23 cellular contexts compared by ENCODE assay signal in genomic region chr1:172468296-172468695, GRCh38. TPM values are rescaled to one million over a fixed set of nuclear protein-coding genes. Genes with fewer than 3 reads are reported as not detected.
DNase-seq lines count a peak whose midpoint lies in the region; ATAC-seq, FAIRE-seq and TF ChIP-seq lines count a peak whose summit lies in the region.
"Had no signal": no experiment of that assay in that cellular context is flagged by ENCODE, and none has a peak within 500 bp of the region (broad histone marks: within the 10 kb centered on the region; RNA-seq: fewer than 3 reads in every experiment).

No MANE protein-coding gene starts in this region.

- H4K8ac ChIP-seq in H9 (replicated peaks; ENCODE audit: insufficient read length, low read depth, low read length): no peak overlapping the region

- no peak overlapping the region for H2BK20ac ChIP-seq in H9 (ENCODE audit: low read depth, low read length, poor library complexity, severe bottlenecking)

- H3K27ac Mint-ChIP-seq in H9: no peak overlapping the region
- H3K27ac Mint-ChIP-seq in neural progenitor cell: no peak overlapping the region
- no peak overlapping the region for H3K27ac Mint-ChIP-seq in natural killer cell
- H3K27ac Mint-ChIP-seq: CD4-positive, CD25-positive, alpha-beta regulatory T cell; CD8-positive, alpha-beta memory T cell; GM23338; HFFc6; IgD-negative memory B cell had no signal

- H3K79me1 ChIP-seq in H9 (ENCODE audit: insufficient read depth, low read depth, low read length, poor library complexity, severe bottlenecking): no peaks in the 10 kb centered on the region

- no peak for TF ChIP-seq CTCF in A549 (IDR thresholded peaks at IDR 0.05)
- no peak for TF ChIP-seq CTCF in H9 (conservative IDR thresholded peaks at IDR 0.05)
- no peak for TF ChIP-seq CTCF in hepatocyte (IDR thresholded peaks at IDR 0.05; ENCODE audit: poor library complexity)
- TF ChIP-seq CTCF in neural progenitor cell (IDR thresholded peaks at IDR 0.05): no peak
- no peak for TF ChIP-seq CTCF in natural killer cell (IDR thresholded peaks at IDR 0.05)
- no peak for TF ChIP-seq CTCF in psoas muscle (IDR thresholded peaks at IDR 0.05)

- CTCF ChIA-PET in A549 (lab: Yijun Ruan, JAX): interaction anchor here (0.8 to 2.7 kb wide), 4 partner anchors 10 to 24 kb away, joined by 3 to 10 read pairs (median 4); no protein-coding TSS in a partner anchor

- H3K27me3 Mint-ChIP-seq in H9 (ENCODE audit: low read depth): no peaks in the 10 kb centered on the region
- H3K27me3 Mint-ChIP-seq in neural progenitor cell (ENCODE audit: insufficient read depth, low read depth): peaks cover 4% of the 10 kb centered on the region
- H3K27me3 Mint-ChIP-seq in natural killer cell (ENCODE audit: low read depth in 2 of 2): peaks cover 11 to 14% of the 10 kb centered on the region in 2 donors

- no peak for FAIRE-seq in A549 (lab: Jason Lieb, UNC)
- FAIRE-seq: D721Med, GM12892, GM18507, H54, HTR-8/SVneo had no signal

- intact Hi-C loops in natural killer cell (cut with micrococcal nuclease): no loop called here
- intact Hi-C loops in psoas muscle (cut with DNase I): no loop called here

- H3K4ac ChIP-seq in H9 (ENCODE audit: low read depth, low read length): no peak overlapping the region

- H3K79me2 ChIP-seq in H9 (ENCODE audit: insufficient read depth, low read length) (no peaks in the 10 kb centered on the region), hepatocyte (no peaks in the 10 kb centered on the region), neural progenitor cell (ENCODE audit: low read depth) (no peaks in the 10 kb centered on the region)

- TF ChIP-seq RAD21 in A549 (conservative IDR thresholded peaks at IDR 0.05 in 1 of 2, IDR thresholded peaks at IDR 0.05 in 1 of 2): no peak

- peak overlapping the region; percentile 76 to 78 for H3K27ac ChIP-seq in A549
- H3K27ac ChIP-seq in H9 (ENCODE audit: insufficient read length, low read depth, low read length): no peak overlapping the region
- peak overlapping the region; percentile 67 for H3K27ac ChIP-seq in hepatocyte
- H3K27ac ChIP-seq in neural progenitor cell: peak overlapping the region; percentile 31
- H3K27ac ChIP-seq in psoas muscle: no peak overlapping the region

- no peak for TF ChIP-seq EP300 in A549 (IDR thresholded peaks at IDR 0.05)

- H3K4me3 Mint-ChIP-seq in H9 (no peak overlapping the region), neural progenitor cell (no peak overlapping the region), natural killer cell (no peak overlapping the region)
- H3K4me3 Mint-ChIP-seq: CD4-positive, CD25-positive, alpha-beta regulatory T cell; CD8-positive, alpha-beta memory T cell; GM23338; HFFc6; IgD-negative memory B cell had no signal

- no peaks in the 10 kb centered on the region for H3K36me3 ChIP-seq in hepatocyte (replicated peaks; ENCODE audit: insufficient read depth, low read depth)
- no peaks in the 10 kb centered on the region for H3K36me3 ChIP-seq in neural progenitor cell
- H3K36me3 ChIP-seq in psoas muscle (ENCODE audit: insufficient read depth in 1 of 2, low read depth in 1 of 2): no peaks in the 10 kb centered on the region
- H3K36me3 ChIP-seq: BE2C had no signal

- H3F3A ChIP-seq in neural progenitor cell (ENCODE audit: low read depth): no peaks in the 10 kb centered on the region

- no peak overlapping the region for H2AK5ac ChIP-seq in H9 (ENCODE audit: insufficient read length, low read length)

- POLR2A ChIA-PET in A549 (lab: Yijun Ruan, JAX): interaction anchor here (0.8 kb wide), 1 partner anchor 65 kb away, joined by 3 read pairs; the partner anchor contains the start of gene SUCO

- no peaks in the 10 kb centered on the region for H3K9me2 ChIP-seq in hepatocyte (replicated peaks; ENCODE audit: insufficient read depth)

- no peak overlapping the region for H2AFZ ChIP-seq in H9 (ENCODE audit: low read length)
- H2AFZ ChIP-seq in hepatocyte: no peak overlapping the region
- H2AFZ ChIP-seq in neural progenitor cell (replicated peaks): no peak overlapping the region
- H2AFZ ChIP-seq: GM23338 had no signal

- H3K56ac ChIP-seq in H9 (ENCODE audit: insufficient read length, low read depth, low read length): no peak overlapping the region

- H2BK5ac ChIP-seq in H9 (ENCODE audit: insufficient read length, low read length): no peak overlapping the region

- no peak overlapping the region for H3K23ac ChIP-seq in H9 (ENCODE audit: insufficient read length, low read depth, low read length)

- H3K9me3 Mint-ChIP-seq in H9: no peaks in the 10 kb centered on the region
- H3K9me3 Mint-ChIP-seq in neural progenitor cell: no peaks in the 10 kb centered on the region
- no peaks in the 10 kb centered on the region for H3K9me3 Mint-ChIP-seq in natural killer cell
- H3K9me3 Mint-ChIP-seq: CD8-positive, alpha-beta memory T cell; GM23338; HFFc6 had no signal

- peak overlapping the region; percentile 48; the same call in 1 of the 2 replicates for H2BK15ac ChIP-seq in H9 (ENCODE audit: low read depth, low read length)

- H3K18ac ChIP-seq in H9 (ENCODE audit: insufficient read length, low read depth, low read length): no peak overlapping the region

- no peaks in the 10 kb centered on the region for H3K9me3 ChIP-seq in A549
- H3K9me3 ChIP-seq in H9 (ENCODE audit: control insufficient read depth, low read depth, low read length): no peaks in the 10 kb centered on the region
- no peaks in the 10 kb centered on the region for H3K9me3 ChIP-seq in hepatocyte (ENCODE audit: low read depth)
- H3K9me3 ChIP-seq in neural progenitor cell (ENCODE audit: low read depth): no peaks in the 10 kb centered on the region
- H3K9me3 ChIP-seq in psoas muscle: no peaks in the 10 kb centered on the region
- H3K9me3 ChIP-seq: BE2C had no signal

- no peak for ATAC-seq in A549
- no peak for ATAC-seq in natural killer cell
- no peak for ATAC-seq in psoas muscle
- ATAC-seq: GM23338, HCT116 had no signal

- no peaks in the 10 kb centered on the region for H3K23me2 ChIP-seq in H9 (ENCODE audit: insufficient read length, low read depth, low read length, poor library complexity, severe bottlenecking)

- H3K27me3 ChIP-seq in H9 (ENCODE audit: insufficient read depth, low read length) (no peaks in the 10 kb centered on the region), hepatocyte (no peaks in the 10 kb centered on the region), neural progenitor cell (no peaks in the 10 kb centered on the region), psoas muscle (ENCODE audit: insufficient read depth in 3 of 3, low read length in 2 of 3) (no peaks in the 10 kb centered on the region)
- H3K27me3 ChIP-seq: BE2C had no signal

- WGBS in A549 (ENCODE audit: missing lambda C conversion rate): 77% methylated on average over 5 of the region's 5 CpGs
- no CpG with 5 or more reads among the region's 5 CpGs for WGBS in H9 (ENCODE audit: extremely low coverage, insufficient read length, low lambda C conversion rate)
- 82% methylated on average over 5 of the region's 5 CpGs for WGBS in hepatocyte (ENCODE audit: low lambda C conversion rate, missing lambda C conversion rate)
- 63 to 77% (median 74%) methylated on average over 5 of the region's 5 CpGs for WGBS in psoas muscle, 3 donors

- H3K4me1 ChIP-seq in A549 (peaks cover 36% of the 10 kb centered on the region), H9 (ENCODE audit: insufficient read depth, low read length) (no peaks in the 10 kb centered on the region), hepatocyte (ENCODE audit: insufficient read depth) (peaks cover 13% of the 10 kb centered on the region), neural progenitor cell (no peaks in the 10 kb centered on the region), psoas muscle (no peaks in the 10 kb centered on the region)
- H3K4me1 ChIP-seq: BE2C had no signal

- H3K36me3 Mint-ChIP-seq in H9 (ENCODE audit: insufficient read depth in 1 of 3, low read depth in 3 of 3) (no peaks in the 10 kb centered on the region), neural progenitor cell (no peaks in the 10 kb centered on the region), natural killer cell (no peaks in the 10 kb centered on the region)
- H3K36me3 Mint-ChIP-seq: CD4-positive, CD25-positive, alpha-beta regulatory T cell; CD8-positive, alpha-beta memory T cell; IgD-negative memory B cell had no signal

- H4K5ac ChIP-seq in H9 (ENCODE audit: insufficient read length, low read depth, low read length): no peak overlapping the region

- DNase-seq in A549 (ENCODE audit: low read depth in 1 of 2, low spot score in 1 of 2): no peak
- DNase-seq in H9: no peak
- DNase-seq in hepatocyte (ENCODE audit: low spot score): no peak
- no peak for DNase-seq in neural progenitor cell (ENCODE audit: low spot score)
- no peak for DNase-seq in natural killer cell
- DNase-seq in LoVo (ENCODE audit: low spot score): no peak
- no peak for DNase-seq in activated naive CD4-positive, alpha-beta T cell (lab: John Stamatoyannopoulos, UW)
- no peak for DNase-seq in psoas muscle
- DNase-seq: BE2C; C1 segment of cervical spinal cord; CD4-positive, CD25-positive, alpha-beta regulatory T cell; CD8-positive, alpha-beta memory T cell; COR-L47; HFFc6 had no signal

- TF ChIP-seq POLR2A in A549 (IDR thresholded peaks at IDR 0.05; ENCODE audit: low read length): no peak

- H3K4me1 Mint-ChIP-seq in H9 (no peaks in the 10 kb centered on the region), neural progenitor cell (no peaks in the 10 kb centered on the region), natural killer cell (no peaks in the 10 kb centered on the region)
- H3K4me1 Mint-ChIP-seq: CD4-positive, CD25-positive, alpha-beta regulatory T cell; CD8-positive, alpha-beta memory T cell; GM23338; IgD-negative memory B cell had no signal

- no peak overlapping the region for H2BK120ac ChIP-seq in H9 (ENCODE audit: low read depth, low read length, poor library complexity, severe bottlenecking)

- H3K4me3 ChIP-seq in A549 (no peak overlapping the region), hepatocyte (no peak overlapping the region), neural progenitor cell (no peak overlapping the region), psoas muscle (no peak overlapping the region)
- H3K4me3 ChIP-seq: GM23338 had no signal

- no peak overlapping the region for H3K14ac ChIP-seq in H9 (ENCODE audit: insufficient read depth, low read length)

- H3K4me2 ChIP-seq in A549 (peak overlapping the region; percentile 76; the same call in 2 of the 3 replicates), H9 (ENCODE audit: insufficient read depth, insufficient read length, low read length) (no peak overlapping the region), hepatocyte (no peak overlapping the region), neural progenitor cell (no peak overlapping the region)
- H3K4me2 ChIP-seq: GM23338 had no signal

- no peak overlapping the region for H3T11ph ChIP-seq in H9 (ENCODE audit: low read length)

- H4K20me1 ChIP-seq in H9 (ENCODE audit: control insufficient read depth, insufficient read depth, insufficient read length): no peaks in the 10 kb centered on the region
- no peaks in the 10 kb centered on the region for H4K20me1 ChIP-seq in hepatocyte (ENCODE audit: insufficient read depth, poor library complexity, severe bottlenecking)
- no peaks in the 10 kb centered on the region for H4K20me1 ChIP-seq in neural progenitor cell (ENCODE audit: low read depth)

- H4K91ac ChIP-seq in H9 (ENCODE audit: insufficient read length, low read depth, low read length): no peak overlapping the region

- no peak overlapping the region for H2BK12ac ChIP-seq in H9 (ENCODE audit: insufficient read length, low read depth, low read length)

- no peak overlapping the region for H3K9ac ChIP-seq in H9 (ENCODE audit: extremely low read depth, insufficient read length, low read length)
- H3K9ac ChIP-seq in neural progenitor cell: no peak overlapping the region

RNA-seq across cellular contexts. Expression of gene PIGC, which starts 24.4 kb away (rescaled TPM):
- polyA plus RNA-seq in A549 (2011; rRNA removed) (50.0 and 51.4 TPM in 2 replicates), A549 (2017; fragmentation: RNase III; extraction: RNeasy Plus Mini Kit Qiagen cat#74134 plus additional on column Dnase treatment) (24.9 to 32.2 TPM (median 30.7 TPM) in 3 replicates), hepatocyte (43.3 and 47.0 TPM in 2 replicates), psoas muscle (10 to 100 TPM; 16.6 to 24.7 (median 22.6) TPM)
- 20.6 and 29.2 TPM in 2 replicates for polyA plus RNA-seq in A549 (2012; cell fraction: cytosol; rRNA removed)
- polyA plus RNA-seq in A549 (2012; cell fraction: nucleus; rRNA removed): 11.1 and 22.0 TPM in 2 replicates
- 42.7 and 44.9 TPM in 2 replicates for polyA minus RNA-seq in A549 (2011; rRNA and poly(A)+ RNA removed)
- total RNA-seq in H9 (2021) (17.5 and 18.8 TPM in 2 replicates), hepatocyte (38.6 and 42.0 TPM in 2 replicates), neural progenitor cell (ENCODE audit: low replicate concordance) (35.4 and 39.4 TPM in 2 replicates), natural killer cell (10 to 100 TPM; 27.9 to 35.7 (median 30.4) TPM), psoas muscle (10 to 100 TPM; 10.8 to 13.8 (median 12.7) TPM)

RNA-seq across cellular contexts. Expression of gene C1orf105, which starts 47.8 kb away (rescaled TPM):
- polyA plus RNA-seq in A549 (2011; rRNA removed) (0.38 and 0.40 TPM in 2 replicates), A549 (2017; fragmentation: RNase III; extraction: RNeasy Plus Mini Kit Qiagen cat#74134 plus additional on column Dnase treatment) (not detected in 3 replicates), hepatocyte (0.21 and 2.2 TPM in 2 replicates), psoas muscle (under 1 TPM; 0.18 to 0.31 (median 0.22) TPM)
- not detected in 2 replicates for polyA plus RNA-seq in A549 (2012; cell fraction: cytosol; rRNA removed)
- polyA plus RNA-seq in A549 (2012; cell fraction: nucleus; rRNA removed): not detected in 2 replicates
- not detected in 2 replicates for polyA minus RNA-seq in A549 (2011; rRNA and poly(A)+ RNA removed)
- total RNA-seq in H9 (2021) (not detected in 2 replicates), hepatocyte (0.23 and 0.76 TPM in 2 replicates), neural progenitor cell (ENCODE audit: low replicate concordance) (0.34 TPM in 1 of 2 replicates, not detected in the other), natural killer cell (not detected), psoas muscle (10 to 100 TPM in 2 of 4 donors, 1 to 10 TPM in 1, not detected in 1; 2.9 to 17.3 (median 13.5) TPM)
- total RNA-seq: A172; CD4-positive, CD25-positive, alpha-beta regulatory T cell; CD8-positive, alpha-beta memory T cell; GM23338; HFFc6 had no signal
- polyA plus RNA-seq: CD4-positive, CD25-positive, alpha-beta regulatory T cell; CD8-positive, alpha-beta memory T cell; GM23338; IgD-negative memory B cell had no signal

Comparison
In these comparisons a context has a peak if more than half of its experiments do, and no peak if none do; other contexts are left out.
1. H3K27ac ChIP-seq: peak in A549 (2 of 2), hepatocyte (single experiment) and neural progenitor cell (single experiment); none in H9 (single experiment) and psoas muscle (single experiment).